Comparison of ENCODE assay signal across 8 cellular contexts in genomic region chr17:58632324-58633314, GRCh38. TPM values are rescaled to one million over a fixed set of nuclear protein-coding genes. Genes with fewer than 3 reads are reported as not detected.
DNase-seq lines count a peak whose midpoint lies in the region; ATAC-seq and TF ChIP-seq lines count a peak whose summit lies in the region.

No MANE protein-coding gene starts in this region.

- CTCF ChIA-PET in activated CD4-positive, alpha-beta memory T cell treated with anti-CD3 and anti-CD28 coated beads for 36 hours (lab: Charles Lee), result interaction anchor here (0.7 to 3.5 kb wide), 8 partner anchors 7 to 113 kb away, joined by 3 to 22 read pairs (median 4); partner anchors contain the start of gene RAD51C

- no peaks in the 10 kb centered on the region for H3K36me3 Mint-ChIP-seq in activated CD4-positive, alpha-beta memory T cell treated with anti-CD3 and anti-CD28 coated beads for 36 hours

- peak overlapping the region; percentile 56 for H3K4me3 ChIP-seq in HUES64 (ENCODE audit: low read length)
- H3K4me3 ChIP-seq in iPS-18a (ENCODE audit: low read length), result peak overlapping the region; percentile 60
- peak overlapping the region; percentile 68 to 74 for H3K4me3 ChIP-seq in stomach smooth muscle (ENCODE audit: low read length in 2 of 2)

- H3K4me3 Mint-ChIP-seq in activated CD4-positive, alpha-beta memory T cell treated with anti-CD3 and anti-CD28 coated beads for 36 hours, result peak overlapping the region; percentile 36

- ATAC-seq in HG03280 (IDR thresholded peaks at IDR 0.05; ENCODE audit: unreplicated experiment), result no peak

- H3K27me3 ChIP-seq in HUES64 (ENCODE audit: insufficient read depth, low read length) (no peaks in the 10 kb centered on the region), iPS-18a (ENCODE audit: control insufficient read depth, insufficient read depth, low read length) (no peaks in the 10 kb centered on the region), stomach smooth muscle (ENCODE audit: control insufficient read depth in 1 of 2, insufficient read depth in 2 of 2, low read length in 2 of 2) (no peaks in the 10 kb centered on the region)

- H3K4me1 Mint-ChIP-seq in activated CD4-positive, alpha-beta memory T cell treated with anti-CD3 and anti-CD28 coated beads for 36 hours (ENCODE audit: low read depth), result peaks cover 3% of the 10 kb centered on the region

- no peak for TF ChIP-seq CTCF in GM10266 (IDR thresholded peaks at IDR 0.05; ENCODE audit: control insufficient read depth, insufficient read depth, low read depth, missing control alignments)

- H3K9me3 ChIP-seq in HUES64 (ENCODE audit: insufficient read depth, low read depth, low read length), result no peaks in the 10 kb centered on the region
- no peaks in the 10 kb centered on the region for H3K9me3 ChIP-seq in iPS-18a (ENCODE audit: control insufficient read depth, low read depth, low read length)
- no peaks in the 10 kb centered on the region for H3K9me3 ChIP-seq in stomach smooth muscle (ENCODE audit: control insufficient read depth in 2 of 2, low read length in 2 of 2)

- no peaks in the 10 kb centered on the region for H3K9me3 Mint-ChIP-seq in activated CD4-positive, alpha-beta memory T cell treated with anti-CD3 and anti-CD28 coated beads for 36 hours

- 88% methylated on average over 18 of the region's 20 CpGs for WGBS in HUES64

- peak overlapping the region; percentile 67 for H3K27ac Mint-ChIP-seq in activated CD4-positive, alpha-beta memory T cell treated with anti-CD3 and anti-CD28 coated beads for 36 hours

- H3K9ac ChIP-seq in HUES64 (ENCODE audit: low read depth, low read length) (peak overlapping the region; percentile 96), iPS-18a (ENCODE audit: low read length) (peak overlapping the region; percentile 90), stomach smooth muscle (ENCODE audit: low read length in 2 of 2) (peak overlapping the region; percentile 72 to 94)

- H3K36me3 ChIP-seq in HUES64 (ENCODE audit: insufficient read depth, low read length) (no peaks in the 10 kb centered on the region), iPS-18a (ENCODE audit: control insufficient read depth, low read depth, low read length) (no peaks in the 10 kb centered on the region), stomach smooth muscle (ENCODE audit: control insufficient read depth in 2 of 2, insufficient read depth in 2 of 2, low read length in 2 of 2) (no peaks in the 10 kb centered on the region)

- H3K4me1 ChIP-seq in HUES64 (ENCODE audit: insufficient read depth, low read length), result peaks cover 5% of the 10 kb centered on the region; the same call in 1 of the 2 replicates
- peaks cover 5% of the 10 kb centered on the region for H3K4me1 ChIP-seq in iPS-18a (ENCODE audit: control insufficient read depth, low read depth, low read length)
- H3K4me1 ChIP-seq in stomach smooth muscle (ENCODE audit: control insufficient read depth, insufficient read depth, low read length), result peaks cover 7% of the 10 kb centered on the region

- POLR2A ChIA-PET in activated CD4-positive, alpha-beta memory T cell treated with anti-CD3 and anti-CD28 coated beads for 36 hours (lab: Charles Lee), result interaction anchor here (0.5 to 3.9 kb wide), 65 partner anchors 10 to 1075 kb away, joined by 3 to 243 read pairs (median 5); partner anchors contain the start of genes HSF5, MKS1, PPM1E and PRR11

- intact Hi-C loops in activated CD4-positive, alpha-beta memory T cell treated with anti-CD3 and anti-CD28 coated beads for 36 hours (cut with micrococcal nuclease), result loop anchor here (1.0 to 10.0 kb wide), 3 partner anchors 48 to 295 kb away; no protein-coding TSS in a partner anchor

- H3K27me3 Mint-ChIP-seq in activated CD4-positive, alpha-beta memory T cell treated with anti-CD3 and anti-CD28 coated beads for 36 hours, result no peaks in the 10 kb centered on the region

- peak overlapping the region; percentile 94 for H3K27ac ChIP-seq in HUES64 (ENCODE audit: low read depth, low read length)
- peak overlapping the region; percentile 95 for H3K27ac ChIP-seq in iPS-18a (ENCODE audit: low read length)
- peak overlapping the region; percentile 87 for H3K27ac ChIP-seq in stomach smooth muscle (ENCODE audit: low read length)

- no peak for DNase-seq in activated CD4-positive, alpha-beta memory T cell treated with anti-CD3 and anti-CD28 coated beads for 36 hours
- DNase-seq in NCI-H2081 (lab: John Stamatoyannopoulos, UW) (no peak), GM10266 (ENCODE audit: extremely low spot score) (no peak), NCI-H1436 (lab: John Stamatoyannopoulos, UW) (no peak)

RNA-seq across cellular contexts. Expression of gene TEX14, which starts 59.2 kb away (rescaled TPM):
- polyA plus RNA-seq in HUES64 (2013, experiment 1 of 2), result 0.45 TPM
- polyA plus RNA-seq in HUES64 (2013, experiment 2 of 2), result 0.95 TPM
- under 1 TPM; 0.14 to 0.17 TPM for total RNA-seq in activated CD4-positive, alpha-beta memory T cell treated with anti-CD3 and anti-CD28 coated beads for 36 hours

RNA-seq across cellular contexts. Expression of gene RAD51C, which starts 59.8 kb away (rescaled TPM):
- 32.4 TPM for polyA plus RNA-seq in HUES64 (2013, experiment 1 of 2)
- 33.2 TPM for polyA plus RNA-seq in HUES64 (2013, experiment 2 of 2)
- total RNA-seq in activated CD4-positive, alpha-beta memory T cell treated with anti-CD3 and anti-CD28 coated beads for 36 hours, result 10 to 100 TPM; 64.0 to 66.0 TPM
